1 cellular context compared by ENCODE assay signal in genomic region chr3:155238845-155239244, GRCh38.
TF ChIP-seq lines count a peak whose summit lies in the region.

No MANE protein-coding gene starts in this region.

TF ChIP-seq in A549, 52 proteins besides CTCF, POLR2A, EP300 and RAD21:
- TF ChIP-seq, protein P1, sequence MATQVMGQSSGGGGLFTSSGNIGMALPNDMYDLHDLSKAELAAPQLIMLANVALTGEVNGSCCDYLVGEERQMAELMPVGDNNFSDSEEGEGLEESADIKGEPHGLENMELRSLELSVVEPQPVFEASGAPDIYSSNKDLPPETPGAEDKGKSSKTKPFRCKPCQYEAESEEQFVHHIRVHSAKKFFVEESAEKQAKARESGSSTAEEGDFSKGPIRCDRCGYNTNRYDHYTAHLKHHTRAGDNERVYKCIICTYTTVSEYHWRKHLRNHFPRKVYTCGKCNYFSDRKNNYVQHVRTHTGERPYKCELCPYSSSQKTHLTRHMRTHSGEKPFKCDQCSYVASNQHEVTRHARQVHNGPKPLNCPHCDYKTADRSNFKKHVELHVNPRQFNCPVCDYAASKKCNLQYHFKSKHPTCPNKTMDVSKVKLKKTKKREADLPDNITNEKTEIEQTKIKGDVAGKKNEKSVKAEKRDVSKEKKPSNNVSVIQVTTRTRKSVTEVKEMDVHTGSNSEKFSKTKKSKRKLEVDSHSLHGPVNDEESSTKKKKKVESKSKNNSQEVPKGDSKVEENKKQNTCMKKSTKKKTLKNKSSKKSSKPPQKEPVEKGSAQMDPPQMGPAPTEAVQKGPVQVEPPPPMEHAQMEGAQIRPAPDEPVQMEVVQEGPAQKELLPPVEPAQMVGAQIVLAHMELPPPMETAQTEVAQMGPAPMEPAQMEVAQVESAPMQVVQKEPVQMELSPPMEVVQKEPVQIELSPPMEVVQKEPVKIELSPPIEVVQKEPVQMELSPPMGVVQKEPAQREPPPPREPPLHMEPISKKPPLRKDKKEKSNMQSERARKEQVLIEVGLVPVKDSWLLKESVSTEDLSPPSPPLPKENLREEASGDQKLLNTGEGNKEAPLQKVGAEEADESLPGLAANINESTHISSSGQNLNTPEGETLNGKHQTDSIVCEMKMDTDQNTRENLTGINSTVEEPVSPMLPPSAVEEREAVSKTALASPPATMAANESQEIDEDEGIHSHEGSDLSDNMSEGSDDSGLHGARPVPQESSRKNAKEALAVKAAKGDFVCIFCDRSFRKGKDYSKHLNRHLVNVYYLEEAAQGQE (IDR thresholded peaks at IDR 0.05), result no peak
- no peak for TF ChIP-seq RNF2 (IDR thresholded peaks at IDR 0.05; ENCODE audit: borderline replicate concordance, low read depth)
- no peak for TF ChIP-seq JUNB (IDR thresholded peaks at IDR 0.05)
- TF ChIP-seq MAFK (IDR thresholded peaks at IDR 0.05; ENCODE audit: partially characterized antibody), result peak; percentile 68
- no peak for TF ChIP-seq MAZ (IDR thresholded peaks at IDR 0.05; ENCODE audit: borderline replicate concordance, low read depth, low read length)
- no peak for TF ChIP-seq ZSCAN20 (CRISPR knock-in tag; IDR thresholded peaks at IDR 0.05)
